18 cellular contexts compared by ENCODE assay signal in genomic region chr9:123960366-123960765, GRCh38. TPM values are rescaled to one million over a fixed set of nuclear protein-coding genes. Genes with fewer than 3 reads are reported as not detected.
DNase-seq lines count a peak whose midpoint lies in the region; TF ChIP-seq lines count a peak whose summit lies in the region.
"Had no signal": no experiment of that assay in that cellular context is flagged by ENCODE, and none has a peak within 500 bp of the region (broad histone marks: within the 10 kb centered on the region; RNA-seq: fewer than 3 reads in every experiment).

No MANE protein-coding gene starts in this region.

- DNase-seq in A673 (ENCODE audit: low spot score), result no peak
- DNase-seq in NAMALWA (ENCODE audit: low spot score), result peak; percentile 19
- DNase-seq in chondrocyte (ENCODE audit: low spot score), result no peak
- DNase-seq in activated CD4-positive, alpha-beta T cell treated with anti-CD3 and anti-CD28 coated beads, Interleukin-2, amount 50 U/mL, for 48 hours, result no peak
- no peak for DNase-seq in 8988T
- DNase-seq in hepatic stellate cell (ENCODE audit: low spot score), result no peak
- no peak for DNase-seq in CD8-positive, alpha-beta memory T cell
- DNase-seq: KBM-7; left lung; NCI-H1694; NCI-H345; occipital lobe; sigmoid colon; stimulated activated CD4-positive, alpha-beta T cell treated with anti-CD3 and anti-CD28 coated beads, Interleukin-2, amount 100 ng/mL, for 24 hours had no signal

- H3K4me1 Mint-ChIP-seq in chondrocyte (ENCODE audit: low read depth), result no peaks in the 10 kb centered on the region
- H3K4me1 Mint-ChIP-seq in CD8-positive, alpha-beta memory T cell, result peaks cover 0 to 8% (median 5%) of the 10 kb centered on the region in 3 donors

- intact Hi-C loops in A673 (cut with micrococcal nuclease; ENCODE audit: unreplicated experiment), result no loop called here

- no peak overlapping the region for H3K27ac Mint-ChIP-seq in chondrocyte (ENCODE audit: unreplicated experiment)
- no peak overlapping the region for H3K27ac Mint-ChIP-seq in CD8-positive, alpha-beta memory T cell
- H3K27ac Mint-ChIP-seq: activated T-helper 1 cell treated with anti-CD3 and anti-CD28 coated beads, Interleukin-12 subunit alpha, Interleukin-12 subunit beta, Interleukin-2, Interleukin-4 antibody, amounts not matched to agents 30 ng/mL and 10 ng/mL and 1 ng/mL, durations not matched to agents 14 hours and 24 hours and 36 hours had no signal

- peaks cover 44% of the 10 kb centered on the region for H3K27me3 Mint-ChIP-seq in chondrocyte (ENCODE audit: low read depth)
- peaks cover 18 to 58% of the 10 kb centered on the region in 2 donors for H3K27me3 Mint-ChIP-seq in CD8-positive, alpha-beta memory T cell

- TF ChIP-seq CTCF in A673 (conservative IDR thresholded peaks at IDR 0.05; ENCODE audit: low read depth, low read length) (peak; percentile 30; the same call in 1 of the 2 replicates), GM12872 (IDR thresholded peaks at IDR 0.05; ENCODE audit: insufficient read depth, low read depth, low read length) (peak; percentile 51; the same call in 1 of the 3 replicates), chondrocyte (IDR thresholded peaks at IDR 0.05) (peak; percentile 27)

- no peaks in the 10 kb centered on the region for H3K36me3 ChIP-seq in A673 (ENCODE audit: insufficient read depth, low read length, poor library complexity, severe bottlenecking)
- H3K36me3 ChIP-seq in CD8-positive, alpha-beta memory T cell (ENCODE audit: insufficient read depth, low read length), result no peaks in the 10 kb centered on the region
- H3K36me3 ChIP-seq: left lung, sigmoid colon had no signal

- CTCF ChIA-PET in A673 (lab: Charles Lee), result no interaction called here
- CTCF ChIA-PET in CD8-positive, alpha-beta memory T cell (lab: Charles Lee), result no interaction called here

- POLR2A ChIA-PET in A673 (lab: Charles Lee; ENCODE audit: low non-redundant PET), result no interaction called here
- POLR2A ChIA-PET in CD8-positive, alpha-beta memory T cell (lab: Charles Lee), result no interaction called here

- H3K9me3 ChIP-seq in A673 (ENCODE audit: low read depth, low read length, poor library complexity, severe bottlenecking), result no peaks in the 10 kb centered on the region
- H3K9me3 ChIP-seq in CD8-positive, alpha-beta memory T cell (ENCODE audit: low read length), result no peaks in the 10 kb centered on the region
- H3K9me3 ChIP-seq: left lung, sigmoid colon had no signal

- no peaks in the 10 kb centered on the region for H3K9me3 Mint-ChIP-seq in chondrocyte (ENCODE audit: low read depth)
- no peaks in the 10 kb centered on the region for H3K9me3 Mint-ChIP-seq in CD8-positive, alpha-beta memory T cell
- H3K9me3 Mint-ChIP-seq: activated T-helper 1 cell treated with anti-CD3 and anti-CD28 coated beads, Interleukin-12 subunit alpha, Interleukin-12 subunit beta, Interleukin-2, Interleukin-4 antibody, amounts not matched to agents 30 ng/mL and 10 ng/mL and 1 ng/mL, durations not matched to agents 14 hours and 24 hours and 36 hours had no signal

- peaks cover 24% of the 10 kb centered on the region for H3K27me3 ChIP-seq in A673 (replicated peaks; ENCODE audit: insufficient read depth, low read depth, low read length, poor library complexity)
- H3K27me3 ChIP-seq in CD8-positive, alpha-beta memory T cell (ENCODE audit: insufficient read depth, low read length, poor library complexity, severe bottlenecking), result no peaks in the 10 kb centered on the region

- H3K27ac ChIP-seq in A673 (ENCODE audit: low read depth, low read length, poor library complexity, severe bottlenecking), result no peak overlapping the region
- no peak overlapping the region for H3K27ac ChIP-seq in CD8-positive, alpha-beta memory T cell (ENCODE audit: low read depth, low read length)
- H3K27ac ChIP-seq: left lung, sigmoid colon had no signal

- no peak overlapping the region for H3K4me3 Mint-ChIP-seq in chondrocyte (ENCODE audit: unreplicated experiment)
- H3K4me3 Mint-ChIP-seq in CD8-positive, alpha-beta memory T cell, result no peak overlapping the region
- H3K4me3 Mint-ChIP-seq: activated T-helper 1 cell treated with anti-CD3 and anti-CD28 coated beads, Interleukin-12 subunit alpha, Interleukin-12 subunit beta, Interleukin-2, Interleukin-4 antibody, amounts not matched to agents 30 ng/mL and 10 ng/mL and 1 ng/mL, durations not matched to agents 14 hours and 24 hours and 36 hours had no signal

- H3K4me1 ChIP-seq in A673 (ENCODE audit: insufficient read depth, low read length, poor library complexity, severe bottlenecking), result no peaks in the 10 kb centered on the region
- no peaks in the 10 kb centered on the region for H3K4me1 ChIP-seq in CD8-positive, alpha-beta memory T cell (ENCODE audit: insufficient read depth, low read length)
- H3K4me1 ChIP-seq: left lung, sigmoid colon had no signal

- no TSS peak for BruUV-seq in A673 (replicated peaks; lab: Mats Ljungman, UMichigan)

- H3K4me3 ChIP-seq in A673 (ENCODE audit: low read depth, low read length, poor library complexity, severe bottlenecking), result no peak overlapping the region
- no peak overlapping the region for H3K4me3 ChIP-seq in CD8-positive, alpha-beta memory T cell (ENCODE audit: low read length)
- H3K4me3 ChIP-seq: left lung, sigmoid colon had no signal

- H3K36me3 Mint-ChIP-seq in chondrocyte (ENCODE audit: low read depth), result no peaks in the 10 kb centered on the region
- no peaks in the 10 kb centered on the region for H3K36me3 Mint-ChIP-seq in CD8-positive, alpha-beta memory T cell

RNA-seq across cellular contexts. Expression of gene DENND1A, which starts 30.4 kb away (rescaled TPM):
- total RNA-seq in A673 (2021), result 12.0 and 16.7 TPM in 2 replicates
- total RNA-seq in chondrocyte, result 13.0 to 15.3 TPM (median 14.8 TPM) in 3 replicates
- total RNA-seq in CD8-positive, alpha-beta memory T cell, result 10 to 100 TPM; 15.0 to 15.1 TPM
- polyA plus RNA-seq in CD8-positive, alpha-beta memory T cell, result 7.2 TPM

RNA-seq across cellular contexts. Expression of gene LHX2, which starts 51.2 kb away (rescaled TPM):
- total RNA-seq in A673 (2021) (0.17 and 0.26 TPM in 2 replicates), chondrocyte (0.20 TPM in 1 of 3 replicates, not detected in the others)
- total RNA-seq in CD8-positive, alpha-beta memory T cell, result not detected
- polyA plus RNA-seq in CD8-positive, alpha-beta memory T cell, result not detected
- total RNA-seq: activated T-helper 1 cell treated with anti-CD3 and anti-CD28 coated beads, Interleukin-12 subunit alpha, Interleukin-12 subunit beta, Interleukin-2, Interleukin-4 antibody, amounts not matched to agents 30 ng/mL and 10 ng/mL and 1 ng/mL, durations not matched to agents 14 hours and 24 hours and 36 hours; bronchial epithelial cell; left lung; subcutaneous adipose tissue had no signal
- polyA plus RNA-seq: sigmoid colon had no signal
